In the genomic region with DNA sequence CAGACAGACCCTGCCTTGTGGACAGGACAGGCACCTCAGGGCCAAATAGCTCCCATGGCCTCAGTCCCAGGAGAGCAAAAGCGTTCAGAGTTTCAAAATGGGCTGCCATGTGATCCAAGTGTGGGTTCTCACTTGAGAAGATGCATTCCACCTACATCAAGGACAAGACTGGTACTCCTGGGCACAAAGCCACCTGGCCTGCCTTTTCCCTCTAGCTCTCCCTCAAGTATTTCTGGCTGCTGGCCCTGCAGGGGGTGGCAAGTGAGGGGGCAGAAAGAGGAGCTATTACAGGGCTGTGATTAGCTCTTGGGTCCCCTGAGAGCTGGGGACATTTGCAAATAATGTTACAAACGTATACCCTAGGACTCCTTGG, we compare ENCODE assay signal across 21 cellular contexts. TPM values are rescaled to one million over a fixed set of nuclear protein-coding genes. Genes with fewer than 3 reads are reported as not detected.
DNase-seq lines count a peak whose midpoint lies in the region; ATAC-seq and TF ChIP-seq lines count a peak whose summit lies in the region.
"Had no signal": no experiment of that assay in that cellular context is flagged by ENCODE, and none has a peak within 500 bp of the region (broad histone marks: within the 10 kb centered on the region; RNA-seq: fewer than 3 reads in every experiment).

No MANE protein-coding gene starts in this region.

- intact Hi-C loops in psoas muscle (cut with DNase I) = no loop called here

- H3K4me1 ChIP-seq in HEK293 (ENCODE audit: control insufficient read depth, insufficient read depth, low read length) = no peaks in the 10 kb centered on the region; the same call in 1 of the 2 replicates
- H3K4me1 ChIP-seq in right atrium auricular region = peaks cover 0 to 55% of the 10 kb centered on the region in 2 donors
- peaks cover 62% of the 10 kb centered on the region for H3K4me1 ChIP-seq in psoas muscle
- peaks cover 16% of the 10 kb centered on the region for H3K4me1 ChIP-seq in foreskin keratinocyte
- H3K4me1 ChIP-seq: BE2C had no signal

- peak; percentile 63 to 74 (median 66) for ATAC-seq in psoas muscle
- no peak for ATAC-seq in HG02852 (IDR thresholded peaks at IDR 0.05; ENCODE audit: unreplicated experiment)
- ATAC-seq in foreskin keratinocyte = no peak
- ATAC-seq: GM23338, HepG2 had no signal

- POLR2A ChIA-PET in HEK293 (lab: Yijun Ruan, JAX) = interaction anchor here (0.7 to 1.0 kb wide), 5 partner anchors 22 to 46 kb away, joined by 3 to 5 read pairs (median 3); a partner anchor contains a TSS

- H3K4me3 ChIP-seq in HEK293 (ENCODE audit: low read depth, low read length) = no peak overlapping the region
- H3K4me3 ChIP-seq in right atrium auricular region = no peak overlapping the region
- peak overlapping the region; percentile 25 for H3K4me3 ChIP-seq in psoas muscle
- H3K4me3 ChIP-seq: GM23338 had no signal

- no peaks in the 10 kb centered on the region for H3K9me3 ChIP-seq in HEK293 (ENCODE audit: control insufficient read depth, insufficient read depth, low read depth, low read length)
- no peaks in the 10 kb centered on the region for H3K9me3 ChIP-seq in right atrium auricular region
- no peaks in the 10 kb centered on the region for H3K9me3 ChIP-seq in psoas muscle
- H3K9me3 ChIP-seq: BE2C had no signal

- H3K27ac ChIP-seq in HEK293 (ENCODE audit: extremely low read depth, low read depth, low read length) (no peak overlapping the region), right atrium auricular region (peak overlapping the region; percentile 86 to 95), psoas muscle (peak overlapping the region; percentile 94), foreskin keratinocyte (no peak overlapping the region)
- H3K27ac ChIP-seq: 22Rv1 had no signal

- 16 to 38% (median 22%) methylated on average over 2 of the region's 2 CpGs for WGBS in psoas muscle, 3 donors

- H3K27me3 ChIP-seq in right atrium auricular region (no peaks in the 10 kb centered on the region), psoas muscle (ENCODE audit: insufficient read depth in 3 of 3, low read length in 2 of 3) (no peaks in the 10 kb centered on the region), foreskin keratinocyte (no peaks in the 10 kb centered on the region)
- H3K27me3 ChIP-seq: BE2C had no signal

- TF ChIP-seq CTCF in HEK293 (tag by site-specific recombination; IDR thresholded peaks at IDR 0.05) (no peak), right atrium auricular region (IDR thresholded peaks at IDR 0.05) (no peak), psoas muscle (IDR thresholded peaks at IDR 0.05) (no peak), foreskin keratinocyte (conservative IDR thresholded peaks at IDR 0.05) (no peak)

- DNase-seq in fibroblast of gingiva (ENCODE audit: low read depth) (peak; percentile 62), right atrium auricular region (ENCODE audit: low spot score) (no peak), psoas muscle (peak; percentile 80 to 92), activated gamma-delta T cell treated with Interleukin-2 at 50 U/mL for 16 hours (no peak), foreskin keratinocyte (no peak)
- no peak for DNase-seq in activated CD8-positive, alpha-beta memory T cell treated with anti-CD3 and anti-CD28 coated beads for 24 hours
- DNase-seq: BE2C; CD4-positive, alpha-beta T cell; EL; MM.1S; NCI-H1092 treated with DMSO at 0.1 percent for 48 hours; NCI-H1694; NCI-H345; NCI-H526 treated with DMSO at 0.1 percent for 48 hours; NK-92 treated with Interleukin-12 subunit alpha and Interleukin-12 subunit beta, amount 100 ng/mL, for 24 hours had no signal

- H3K36me3 ChIP-seq in HEK293 (ENCODE audit: control insufficient read depth in 2 of 2, insufficient read depth in 1 of 2, low read length in 2 of 2) (peaks cover 6 to 98% of the 10 kb centered on the region in 2 experiments; a peak in 2 of 3 replicates), right atrium auricular region (peaks cover 79% of the 10 kb centered on the region), psoas muscle (ENCODE audit: insufficient read depth in 1 of 2, low read depth in 1 of 2) (peaks cover 31 to 81% of the 10 kb centered on the region in 2 donors)

- CTCF ChIA-PET in HEK293 (lab: Yijun Ruan, JAX) = interaction anchor here (0.7 kb wide), 1 partner anchor 9 kb away, joined by 3 read pairs; no protein-coding TSS in a partner anchor

TF ChIP-seq in HEK293, 187 proteins besides CTCF, POLR2A, EP300 and RAD21:
- TF ChIP-seq GLIS1 (tag by site-specific recombination; IDR thresholded peaks at IDR 0.05) (peak; percentile 32; the same call in 1 of the 2 replicates), ZNF510 (tag by site-specific recombination; IDR thresholded peaks at IDR 0.05; ENCODE audit: insufficient replicate concordance) (no peak)

RNA-seq across cellular contexts. Expression of a gene that starts 6.5 kb away (rescaled TPM):
- total RNA-seq in right atrium auricular region = 1 to 10 TPM; 1.9 to 2.6 TPM
- 10 to 100 TPM in 1 of 4 donors, 1 to 10 TPM in 3; 5.1 to 22.2 (median 5.8) TPM for total RNA-seq in psoas muscle
- polyA plus RNA-seq in psoas muscle = 1 to 10 TPM; 1.6 to 3.5 (median 2.7) TPM
- 306 and 607 TPM in 2 replicates for total RNA-seq in foreskin keratinocyte
- 306 and 665 TPM in 2 replicates for polyA plus RNA-seq in foreskin keratinocyte

RNA-seq across cellular contexts. Expression of a gene that starts 7.8 kb away (rescaled TPM):
- 100 to 1,000 TPM; 847 to 948 TPM for total RNA-seq in right atrium auricular region
- 100 to 1,000 TPM; 466 to 704 (median 587) TPM for total RNA-seq in psoas muscle
- polyA plus RNA-seq in psoas muscle = 100 to 1,000 TPM; 499 to 719 (median 685) TPM
- 400 and 414 TPM in 2 replicates for total RNA-seq in foreskin keratinocyte
- polyA plus RNA-seq in foreskin keratinocyte = 369 and 377 TPM in 2 replicates

RNA-seq across cellular contexts. Expression of a gene that starts 20.0 kb away (rescaled TPM):
- total RNA-seq in right atrium auricular region (not detected), psoas muscle (not detected), foreskin keratinocyte (0.25 TPM in 1 of 2 replicates, not detected in the other)
- polyA plus RNA-seq in psoas muscle (not detected), foreskin keratinocyte (0.08 TPM in 1 of 2 replicates, not detected in the other)
- total RNA-seq: CD4-positive, alpha-beta T cell; GM23338 had no signal
- polyA plus RNA-seq: AG04450, GM23338 had no signal

RNA-seq across cellular contexts. Expression of a gene that starts 33.7 kb away (rescaled TPM):
- 10 to 100 TPM in 1 of 2 donors, 1 to 10 TPM in 1; 9.6 to 10.1 TPM for total RNA-seq in right atrium auricular region
- 10 to 100 TPM in 1 of 4 donors, 1 to 10 TPM in 3; 5.6 to 13.0 (median 6.6) TPM for total RNA-seq in psoas muscle
- 10 to 100 TPM in 1 of 3 donors, 1 to 10 TPM in 2; 4.5 to 10.5 (median 6.0) TPM for polyA plus RNA-seq in psoas muscle
- total RNA-seq in foreskin keratinocyte = 34.5 and 42.9 TPM in 2 replicates
- polyA plus RNA-seq in foreskin keratinocyte = 32.1 and 34.2 TPM in 2 replicates

RNA-seq across cellular contexts. Expression of a gene that starts 38.0 kb away (rescaled TPM):
- total RNA-seq in right atrium auricular region (not detected), psoas muscle (under 1 TPM in 1 of 4 donors, not detected in 3; 0.32 TPM), foreskin keratinocyte (18.8 and 35.4 TPM in 2 replicates)
- polyA plus RNA-seq in psoas muscle (under 1 TPM in 2 of 3 donors, not detected in 1; 0.12 to 0.17 TPM), foreskin keratinocyte (18.9 and 26.5 TPM in 2 replicates)
- total RNA-seq: CD4-positive, alpha-beta T cell had no signal
- polyA plus RNA-seq: GM23338 had no signal

Comparison
In these comparisons a context has a peak if more than half of its experiments do, and no peak if none do; other contexts are left out.
1. H3K27ac ChIP-seq: peak in right atrium auricular region (2 of 2) and psoas muscle (single experiment); none in HEK293 (single experiment) and foreskin keratinocyte (single experiment).
2. DNase-seq: peak in fibroblast of gingiva (single experiment) and psoas muscle (2 of 2); none in right atrium auricular region (single experiment), activated gamma-delta T cell treated with Interleukin-2 at 50 U/mL for 16 hours (single experiment), foreskin keratinocyte (0 of 2) and activated CD8-positive, alpha-beta memory T cell treated with anti-CD3 and anti-CD28 coated beads for 24 hours (single experiment).
3. ATAC-seq: peak in psoas muscle (4 of 4); none in HG02852 (single experiment) and foreskin keratinocyte (single experiment).
4. RNA of a gene that starts 6.5 kb away (total RNA-seq): 306 to 607 TPM in foreskin keratinocyte; 5.1 to 22.2 TPM in psoas muscle and 1.9 to 2.6 TPM in right atrium auricular region; every median in the first group is over 10 times any median in the second.